Comparison of ENCODE assay signal across 1 cellular context in the genomic region with DNA sequence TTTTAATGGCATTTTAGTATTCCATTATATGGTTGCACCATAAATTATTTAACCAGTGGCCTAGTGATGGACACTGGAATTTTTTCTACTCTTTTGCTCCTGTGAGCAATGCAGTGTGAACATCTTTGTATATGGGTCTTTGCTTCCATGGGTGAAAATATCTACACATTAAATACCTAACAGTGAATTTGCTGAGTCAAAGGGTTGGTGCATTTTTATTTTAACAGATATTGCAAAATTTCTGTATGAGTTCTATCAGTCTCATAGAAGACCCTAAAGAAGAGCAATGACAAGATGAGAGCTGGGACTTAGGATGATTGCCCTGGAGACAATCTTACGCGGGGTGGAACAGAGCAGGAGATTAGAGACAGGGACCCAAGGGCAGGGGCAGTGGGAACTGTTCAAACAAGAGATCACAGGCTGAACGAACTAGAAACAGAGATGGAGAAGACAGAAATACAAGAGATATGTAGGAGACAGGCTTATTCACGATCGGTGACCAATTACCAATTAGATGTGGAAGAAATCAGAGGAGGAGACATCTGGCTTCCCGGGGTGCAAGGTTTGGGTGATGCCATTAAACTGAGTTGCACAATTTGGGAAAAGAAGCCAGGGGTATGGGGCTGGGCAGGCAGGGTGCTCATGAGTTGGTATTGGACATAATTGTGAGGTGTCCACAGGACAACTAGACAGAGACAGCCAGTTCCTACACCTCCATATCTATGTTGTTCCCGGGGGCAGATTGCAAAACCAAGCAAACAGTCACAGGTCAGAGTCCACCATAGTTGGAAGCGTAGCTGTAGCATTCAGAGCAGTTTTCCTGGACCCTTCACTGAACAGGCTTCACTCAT.
TF ChIP-seq lines count a peak whose summit lies in the region.

No MANE protein-coding gene starts in this region.

TF ChIP-seq in HepG2, 621 proteins besides CTCF, POLR2A, EP300 and RAD21 (continued from another document and continues in another):
- TF ChIP-seq SAP130 (CRISPR knock-in tag; IDR thresholded peaks at IDR 0.05; ENCODE audit: low read depth) (peak; percentile 90), ZNF232 (CRISPR knock-in tag; IDR thresholded peaks at IDR 0.05; ENCODE audit: borderline replicate concordance) (peak; percentile 86; the same call in 1 of the 2 replicates), ZNF251 (CRISPR knock-in tag; IDR thresholded peaks at IDR 0.05) (no peak), PCBP2 (optimal IDR thresholded peaks at IDR 0.05; ENCODE audit: low read depth, low read length, poor library complexity, severe bottlenecking) (no peak), RXRB (CRISPR knock-in tag; IDR thresholded peaks at IDR 0.05; ENCODE audit: borderline replicate concordance) (peak; percentile 95), HIC2 (CRISPR knock-in tag; IDR thresholded peaks at IDR 0.05; ENCODE audit: low read depth) (peak; percentile 67; the same call in 1 of the 2 replicates), ZNF547 (CRISPR knock-in tag; IDR thresholded peaks at IDR 0.05) (no peak; the same call in 1 of the 2 replicates), ZNF891 (CRISPR knock-in tag; IDR thresholded peaks at IDR 0.05) (peak; percentile 40; the same call in 1 of the 2 replicates), ZBTB8A (CRISPR knock-in tag; IDR thresholded peaks at IDR 0.05; ENCODE audit: borderline replicate concordance, low read depth) (no peak), TBL1XR1 (IDR thresholded peaks at IDR 0.05; ENCODE audit: borderline replicate concordance, low read length, partially characterized antibody) (no peak), BHLHE40 (IDR thresholded peaks at IDR 0.05; ENCODE audit: low read length) (no peak), ZNF558 (CRISPR knock-in tag; IDR thresholded peaks at IDR 0.05; ENCODE audit: borderline replicate concordance) (no peak), NR2F1 (CRISPR knock-in tag; IDR thresholded peaks at IDR 0.05) (peak; percentile 75 to 85), SP140L (CRISPR knock-in tag; IDR thresholded peaks at IDR 0.05; ENCODE audit: borderline replicate concordance) (no peak; the same call in 1 of the 2 replicates), CAMTA2 (CRISPR knock-in tag; IDR thresholded peaks at IDR 0.05; ENCODE audit: borderline replicate concordance) (no peak), NCOA1 (CRISPR knock-in tag; IDR thresholded peaks at IDR 0.05) (peak; percentile 92), ZNF317 (CRISPR knock-in tag; IDR thresholded peaks at IDR 0.05) (peak; percentile 67; the same call in 1 of the 2 replicates), ZNF616 (CRISPR knock-in tag; IDR thresholded peaks at IDR 0.05; ENCODE audit: low read depth) (no peak), ZNF354B (CRISPR knock-in tag; IDR thresholded peaks at IDR 0.05) (no peak), ZNF281 (CRISPR knock-in tag; IDR thresholded peaks at IDR 0.05; ENCODE audit: borderline replicate concordance) (peak; percentile 73; the same call in 1 of the 2 replicates), TMF1 (CRISPR knock-in tag; IDR thresholded peaks at IDR 0.05; ENCODE audit: low read depth) (no peak), TBX2 (CRISPR knock-in tag; IDR thresholded peaks at IDR 0.05; ENCODE audit: borderline replicate concordance) (peak; percentile 98), ZKSCAN8 (CRISPR knock-in tag; IDR thresholded peaks at IDR 0.05; ENCODE audit: borderline replicate concordance) (peak; percentile 93), HOXA7 (CRISPR knock-in tag; IDR thresholded peaks at IDR 0.05) (no peak), PTBP1 (IDR thresholded peaks at IDR 0.05; ENCODE audit: low read depth, low read length, poor library complexity, severe bottlenecking) (no peak), ATF1 (CRISPR knock-in tag; IDR thresholded peaks at IDR 0.05) (0 out of 2 replicates have a peak, but pooled peaks have one; percentile 14), HDAC6 (IDR thresholded peaks at IDR 0.05; ENCODE audit: low read depth, low read length) (no peak), KDM5A (IDR thresholded peaks at IDR 0.05; ENCODE audit: borderline replicate concordance, low read length) (no peak), AFF4 (CRISPR knock-in tag; IDR thresholded peaks at IDR 0.05) (0 out of 2 replicates have a peak, but pooled peaks have one; percentile 65), ZBTB3 (CRISPR knock-in tag; IDR thresholded peaks at IDR 0.05; ENCODE audit: borderline replicate concordance, low read depth) (no peak), FOXP1 (IDR thresholded peaks at IDR 0.05) (peak; percentile 75; the same call in 1 of the 2 replicates), FOXP1 (CRISPR knock-in tag; IDR thresholded peaks at IDR 0.05) (peak; percentile 94), ATM (IDR thresholded peaks at IDR 0.05; ENCODE audit: borderline replicate concordance) (no peak), ZNF143 (CRISPR knock-in tag; IDR thresholded peaks at IDR 0.05) (no peak; the same call in 1 of the 2 replicates), ZNF256 (CRISPR knock-in tag; conservative IDR thresholded peaks at IDR 0.05) (0 out of 2 replicates have a peak, but pooled peaks have one; percentile 43), GPN1 (CRISPR knock-in tag; IDR thresholded peaks at IDR 0.05; ENCODE audit: borderline replicate concordance) (no peak), E2F5 (CRISPR knock-in tag; conservative IDR thresholded peaks at IDR 0.05) (no peak), RORA (CRISPR knock-in tag; IDR thresholded peaks at IDR 0.05) (no peak), RCOR2 (CRISPR knock-in tag; IDR thresholded peaks at IDR 0.05) (peak; percentile 96), ZNF30 (CRISPR knock-in tag; IDR thresholded peaks at IDR 0.05) (no peak), NFKB2 (CRISPR knock-in tag; IDR thresholded peaks at IDR 0.05; ENCODE audit: borderline replicate concordance) (no peak), FOXM1 (CRISPR knock-in tag; IDR thresholded peaks at IDR 0.05) (no peak), HOXA5 (CRISPR knock-in tag; IDR thresholded peaks at IDR 0.05) (peak; percentile 87), ZNF510 (CRISPR knock-in tag; IDR thresholded peaks at IDR 0.05; ENCODE audit: low read depth) (no peak), ZNF652 (CRISPR knock-in tag; IDR thresholded peaks at IDR 0.05; ENCODE audit: borderline replicate concordance, low read depth) (peak; percentile 76; the same call in 1 of the 2 replicates), ZNF674 (CRISPR knock-in tag; IDR thresholded peaks at IDR 0.05; ENCODE audit: low read depth) (no peak), ZNF782 (CRISPR knock-in tag; IDR thresholded peaks at IDR 0.05; ENCODE audit: borderline replicate concordance) (no peak), ZNF629 (CRISPR knock-in tag; conservative IDR thresholded peaks at IDR 0.05) (peak; percentile 60; the same call in 1 of the 2 replicates), SYNCRIP (IDR thresholded peaks at IDR 0.05; ENCODE audit: insufficient read depth, low read depth, low read length) (no peak), ZSCAN25 (CRISPR knock-in tag; IDR thresholded peaks at IDR 0.05) (no peak; the same call in 1 of the 2 replicates), ZSCAN20 (CRISPR knock-in tag; IDR thresholded peaks at IDR 0.05; ENCODE audit: borderline replicate concordance) (no peak; the same call in 1 of the 2 replicates), ZSCAN30 (CRISPR knock-in tag; IDR thresholded peaks at IDR 0.05) (0 out of 2 replicates have a peak, but pooled peaks have one; percentile 55), ZC3H4 (CRISPR knock-in tag; IDR thresholded peaks at IDR 0.05; ENCODE audit: borderline replicate concordance) (no peak), ZNF775 (CRISPR knock-in tag; IDR thresholded peaks at IDR 0.05; ENCODE audit: borderline replicate concordance) (no peak), ZBTB46 (CRISPR knock-in tag; IDR thresholded peaks at IDR 0.05; ENCODE audit: borderline replicate concordance) (no peak)
- TF ChIP-seq, protein P1, sequence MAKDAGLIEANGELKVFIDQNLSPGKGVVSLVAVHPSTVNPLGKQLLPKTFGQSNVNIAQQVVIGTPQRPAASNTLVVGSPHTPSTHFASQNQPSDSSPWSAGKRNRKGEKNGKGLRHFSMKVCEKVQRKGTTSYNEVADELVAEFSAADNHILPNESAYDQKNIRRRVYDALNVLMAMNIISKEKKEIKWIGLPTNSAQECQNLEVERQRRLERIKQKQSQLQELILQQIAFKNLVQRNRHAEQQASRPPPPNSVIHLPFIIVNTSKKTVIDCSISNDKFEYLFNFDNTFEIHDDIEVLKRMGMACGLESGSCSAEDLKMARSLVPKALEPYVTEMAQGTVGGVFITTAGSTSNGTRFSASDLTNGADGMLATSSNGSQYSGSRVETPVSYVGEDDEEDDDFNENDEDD (CRISPR knock-in tag; IDR thresholded peaks at IDR 0.05; ENCODE audit: borderline replicate concordance): peak; percentile 67; the same call in 1 of the 2 replicates
